In genomic region chr16:19717319-19717718, GRCh38 we compare ENCODE assay signal across 1 cellular context.
TF ChIP-seq lines count a peak whose summit lies in the region.

No MANE protein-coding gene starts in this region.

TF ChIP-seq in H1, 55 proteins besides CTCF, POLR2A, EP300 and RAD21:
- no peak for TF ChIP-seq KDM5A (IDR thresholded peaks at IDR 0.05; ENCODE audit: low read length)
- no peak for TF ChIP-seq BRCA1 (IDR thresholded peaks at IDR 0.05; ENCODE audit: low read depth, low read length)
- no peak for TF ChIP-seq RFX5 (IDR thresholded peaks at IDR 0.05; ENCODE audit: borderline replicate concordance, low read depth, low read length)
- TF ChIP-seq CTBP2 (IDR thresholded peaks at IDR 0.05; ENCODE audit: borderline replicate concordance, insufficient read depth, insufficient read length, low read length): no peak
- no peak for TF ChIP-seq ZNF274 (IDR thresholded peaks at IDR 0.05; ENCODE audit: borderline replicate concordance, extremely low read depth, low read length)
- TF ChIP-seq POLR2AphosphoS5 (IDR thresholded peaks at IDR 0.05; ENCODE audit: low read depth, low read length): no peak
- no peak for TF ChIP-seq CREB1 (IDR thresholded peaks at IDR 0.05)
- TF ChIP-seq MAX (IDR thresholded peaks at IDR 0.05): no peak
- no peak for TF ChIP-seq GTF2F1 (IDR thresholded peaks at IDR 0.05; ENCODE audit: borderline replicate concordance, low read depth, low read length)
- TF ChIP-seq FOSL1 (IDR thresholded peaks at IDR 0.05; ENCODE audit: insufficient read depth, low read depth, low read length): no peak
- TF ChIP-seq EZH2 (IDR thresholded peaks at IDR 0.05; ENCODE audit: low read depth, low read length, severe bottlenecking): no peak
- TF ChIP-seq ASH2L (IDR thresholded peaks at IDR 0.05; ENCODE audit: low read length): no peak
- TF ChIP-seq HDAC2 (IDR thresholded peaks at IDR 0.05; ENCODE audit: borderline replicate concordance in 1 of 2, low read depth in 2 of 2, low read length in 2 of 2): no peak
- TF ChIP-seq JUND (IDR thresholded peaks at IDR 0.05; ENCODE audit: low read length): no peak
- TF ChIP-seq KDM4A (IDR thresholded peaks at IDR 0.05; ENCODE audit: low read depth, low read length, severe bottlenecking): no peak
- TF ChIP-seq NRF1 (IDR thresholded peaks at IDR 0.05; ENCODE audit: low read depth, low read length): no peak
- no peak for TF ChIP-seq JUN (IDR thresholded peaks at IDR 0.05; ENCODE audit: low read depth, low read length)
- no peak for TF ChIP-seq SIX5 (IDR thresholded peaks at IDR 0.05; ENCODE audit: low read depth, low read length)
- TF ChIP-seq ATF3 (IDR thresholded peaks at IDR 0.05; ENCODE audit: insufficient read depth, low read depth, low read length): no peak
